8 cellular contexts compared by ENCODE assay signal in the genomic region with DNA sequence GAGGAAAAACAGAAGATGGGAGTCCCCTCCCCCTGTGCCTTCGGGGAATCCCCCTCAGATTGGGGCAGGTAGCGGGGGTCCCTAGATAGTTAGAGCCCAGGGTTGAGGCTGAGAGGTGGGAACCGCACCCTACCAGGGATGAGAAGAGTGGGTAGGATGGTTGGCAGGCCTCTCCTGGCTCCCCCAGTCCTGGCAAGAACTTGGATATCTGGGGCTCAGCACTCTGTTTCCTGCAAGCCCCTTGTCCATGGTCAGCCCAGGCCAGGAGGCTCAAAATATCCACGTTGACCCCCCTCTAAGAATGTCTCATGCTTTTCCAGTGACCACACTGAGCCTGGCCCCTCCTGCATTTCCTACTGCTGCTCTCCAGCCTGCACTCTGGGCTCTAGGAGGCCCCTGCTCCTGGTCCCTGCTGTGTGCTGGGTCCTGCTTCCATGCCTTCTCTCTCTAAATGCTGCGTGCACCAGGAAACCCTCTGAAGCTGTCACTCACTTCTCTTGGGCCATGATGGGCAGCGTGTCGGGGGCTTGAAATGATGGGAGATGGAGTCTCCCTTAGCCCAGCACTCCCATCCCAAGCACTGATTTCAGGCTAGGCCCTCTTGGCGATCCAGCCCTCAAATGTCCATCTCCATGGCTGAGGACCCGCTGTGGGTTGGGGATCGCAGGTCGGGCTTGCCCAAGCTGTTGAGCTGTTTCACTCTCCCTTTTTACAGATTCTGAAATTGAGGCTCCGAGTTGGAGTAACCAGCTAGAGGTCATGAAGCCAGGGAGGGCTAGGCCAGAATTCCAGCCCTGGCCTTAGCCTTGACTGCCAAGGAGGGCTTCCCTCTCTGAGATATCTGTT. TPM values are rescaled to one million over a fixed set of nuclear protein-coding genes. Genes with fewer than 3 reads are reported as not detected.
DNase-seq lines count a peak whose midpoint lies in the region; ATAC-seq and TF ChIP-seq lines count a peak whose summit lies in the region.

No MANE protein-coding gene starts in this region.

- DNase-seq in choroid plexus epithelial cell (ENCODE audit: low read depth) (peak; percentile 59), naive B cell (no peak), NCI-H1417 treated with DMSO at 0.1 percent for 48 hours (lab: John Stamatoyannopoulos, UW) (no peak)

- H3K36me3 Mint-ChIP-seq in IgD-negative memory B cell (peaks cover 2% of the 10 kb centered on the region), naive B cell (peaks cover 0 to 7% of the 10 kb centered on the region in 2 donors)

- no peak for TF ChIP-seq CTCF in 22Rv1 (IDR thresholded peaks at IDR 0.05)
- TF ChIP-seq CTCF in choroid plexus epithelial cell (conservative IDR thresholded peaks at IDR 0.05; ENCODE audit: low read depth, low read length), result no peak

- H3K9me3 Mint-ChIP-seq in IgD-negative memory B cell, result no peaks in the 10 kb centered on the region
- H3K9me3 Mint-ChIP-seq in naive B cell, result no peaks in the 10 kb centered on the region

- peaks cover 1% of the 10 kb centered on the region for H3K27me3 Mint-ChIP-seq in IgD-negative memory B cell
- no peaks in the 10 kb centered on the region for H3K27me3 Mint-ChIP-seq in naive B cell

- H3K4me3 ChIP-seq in choroid plexus epithelial cell (ENCODE audit: low read depth, low read length), result peak overlapping the region; percentile 85

- peak overlapping the region; percentile 81 to 97 (median 86) for H3K27ac Mint-ChIP-seq in IgD-negative memory B cell
- peak overlapping the region in 5 of 6 donors; percentile 87 to 95 (median 91) for H3K27ac Mint-ChIP-seq in naive B cell

- peak overlapping the region; percentile 96 for H3K27ac ChIP-seq in 22Rv1

- H3K4me1 Mint-ChIP-seq in IgD-negative memory B cell (peaks cover 10 to 37% (median 28%) of the 10 kb centered on the region in 3 donors), naive B cell (peaks cover 45 to 63% (median 55%) of the 10 kb centered on the region in 3 donors)

- ATAC-seq in naive B cell (ENCODE audit: low read depth in 2 of 2) (no peak), HG02885 (IDR thresholded peaks at IDR 0.05; ENCODE audit: poor library complexity, unreplicated experiment) (no peak), HG03442 (IDR thresholded peaks at IDR 0.05; ENCODE audit: unreplicated experiment) (no peak), GM21423 (IDR thresholded peaks at IDR 0.05; ENCODE audit: unreplicated experiment) (no peak)

- H3K4me3 Mint-ChIP-seq in IgD-negative memory B cell (peak overlapping the region; percentile 89 to 97 (median 95)), naive B cell (peak overlapping the region; percentile 87 to 96 (median 92))

RNA-seq across cellular contexts. Expression of a gene that starts 2.0 kb away (rescaled TPM):
- polyA plus RNA-seq in IgD-negative memory B cell, result 26.5 TPM
- polyA plus RNA-seq in naive B cell (ENCODE audit: low read depth in 6 of 6), result 10 to 100 TPM in 4 of 6 donors, 1 to 10 TPM in 2; 9.2 to 20.1 (median 11.9) TPM

RNA-seq across cellular contexts. Expression of a gene that starts 3.6 kb away (rescaled TPM):
- polyA plus RNA-seq in IgD-negative memory B cell (6.8 TPM), naive B cell (ENCODE audit: low read depth in 6 of 6) (1 to 10 TPM in 5 of 6 donors, not detected in 1; 1.7 to 5.9 (median 3.0) TPM)

RNA-seq across cellular contexts. Expression of a gene that starts 16.4 kb away (rescaled TPM):
- not detected for polyA plus RNA-seq in IgD-negative memory B cell
- not detected for polyA plus RNA-seq in naive B cell (ENCODE audit: low read depth in 6 of 6)

RNA-seq across cellular contexts. Expression of a gene that starts 25.9 kb away (rescaled TPM):
- polyA plus RNA-seq in IgD-negative memory B cell, result 253 TPM
- polyA plus RNA-seq in naive B cell (ENCODE audit: low read depth in 6 of 6), result 100 to 1,000 TPM; 160 to 404 (median 207) TPM

RNA-seq across cellular contexts. Expression of a gene that starts 36.1 kb away (rescaled TPM):
- polyA plus RNA-seq in IgD-negative memory B cell, result 16.1 TPM
- 10 to 100 TPM in 4 of 6 donors, 1 to 10 TPM in 2; 5.5 to 18.3 (median 11.6) TPM for polyA plus RNA-seq in naive B cell (ENCODE audit: low read depth in 6 of 6)
